31 cellular contexts compared by ENCODE assay signal in the genomic region with DNA sequence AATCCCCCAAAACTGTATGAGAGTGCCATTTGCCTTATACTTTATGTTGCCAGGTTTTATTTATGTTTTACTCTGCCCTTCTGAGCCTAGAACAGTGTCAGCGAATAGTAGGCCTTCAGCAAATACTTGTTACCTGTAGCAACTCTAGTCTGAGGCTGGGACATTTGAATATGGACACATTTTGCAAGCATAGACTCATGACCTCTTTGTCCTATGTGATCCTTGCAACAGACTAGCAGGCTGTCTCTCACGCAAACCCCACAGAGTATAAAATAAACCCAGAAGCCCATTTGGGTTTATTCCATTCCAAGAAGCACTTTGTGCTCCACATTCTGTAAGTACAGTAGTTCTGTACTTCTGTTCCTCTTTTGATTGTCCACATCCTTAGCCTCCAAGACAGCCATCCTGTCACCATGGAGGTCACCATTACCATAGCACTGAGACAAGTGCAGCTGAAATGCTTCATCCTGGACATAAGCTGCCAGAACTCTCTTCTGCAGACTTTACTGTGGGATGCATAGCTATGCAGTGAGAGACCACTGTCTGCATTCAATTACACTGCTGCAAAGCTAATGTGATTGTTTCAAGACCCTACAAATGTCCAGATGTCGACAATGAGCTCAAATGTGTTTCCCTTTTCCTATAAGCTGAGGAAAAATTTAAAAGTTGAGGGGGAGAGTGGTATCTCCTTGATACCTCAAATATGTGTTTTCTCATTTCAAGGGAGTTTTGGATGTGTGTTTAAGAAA.
"Had no signal": no experiment of that assay in that cellular context is flagged by ENCODE, and none has a peak within 500 bp of the region (broad histone marks: within the 10 kb centered on the region; RNA-seq: fewer than 3 reads in every experiment).

No MANE protein-coding gene starts in this region.

- H3K9me3 Mint-ChIP-seq: activated CD4-positive, alpha-beta T cell treated with anti-CD3 and anti-CD28 coated beads, Interleukin-2, amount 10 ng/mL, durations not matched to agents 24 days and 14 days; activated naive CD8-positive, alpha-beta T cell treated with anti-CD3 and anti-CD28 coated beads for 36 hours; brain had no signal

- H3K27me3 ChIP-seq: ascending aorta, breast epithelium, cardiac muscle cell, esophagus muscularis mucosa, foreskin keratinocyte, gastrocnemius medialis, heart left ventricle had no signal

- H3K36me3 ChIP-seq: ascending aorta, breast epithelium, cardiac muscle cell, esophagus muscularis mucosa, gastrocnemius medialis, heart left ventricle had no signal

- H3K4me3 Mint-ChIP-seq: activated CD4-positive, alpha-beta memory T cell treated with anti-CD3 and anti-CD28 coated beads for 36 hours; activated CD4-positive, alpha-beta T cell treated with anti-CD3 and anti-CD28 coated beads for 36 hours; activated CD4-positive, alpha-beta T cell treated with anti-CD3 and anti-CD28 coated beads, Interleukin-2, amount 10 ng/mL, durations not matched to agents 24 days and 14 days; activated naive CD4-positive, alpha-beta T cell treated with anti-CD3 and anti-CD28 coated beads, Interleukin-2, amount 50 U/mL, for 24 hours; activated naive CD8-positive, alpha-beta T cell treated with anti-CD3 and anti-CD28 coated beads for 36 hours; activated naive CD8-positive, alpha-beta T cell treated with anti-CD3 and anti-CD28 coated beads, Interleukin-2, amount 50 U/mL, for 24 hours; activated T-cell treated with anti-CD3 and anti-CD28 coated beads, Interleukin-2, amount 50 U/mL, for 24 hours; activated T-cell treated with anti-CD3 and anti-CD28 coated beads, Interleukin-2, amount 50 U/mL, for 72 hours; brain; dendritic cell treated with granulocyte-macrophage colony-stimulating factor and Interleukin-4, amounts not matched to agents 40 ng/mL and 50 ng/mL, for 4 days had no signal

- H3K27ac Mint-ChIP-seq: activated CD4-positive, alpha-beta memory T cell treated with anti-CD3 and anti-CD28 coated beads for 36 hours; activated CD4-positive, alpha-beta T cell treated with anti-CD3 and anti-CD28 coated beads for 36 hours; activated CD4-positive, alpha-beta T cell treated with anti-CD3 and anti-CD28 coated beads, Interleukin-2, amount 10 ng/mL, durations not matched to agents 24 days and 14 days; activated naive CD4-positive, alpha-beta T cell treated with anti-CD3 and anti-CD28 coated beads, Interleukin-2, amount 50 U/mL, for 24 hours; activated naive CD8-positive, alpha-beta T cell treated with anti-CD3 and anti-CD28 coated beads for 36 hours; activated naive CD8-positive, alpha-beta T cell treated with anti-CD3 and anti-CD28 coated beads, Interleukin-2, amount 50 U/mL, for 24 hours; activated T-cell treated with anti-CD3 and anti-CD28 coated beads, Interleukin-2, amount 50 U/mL, for 24 hours; activated T-cell treated with anti-CD3 and anti-CD28 coated beads, Interleukin-2, amount 50 U/mL, for 72 hours; brain; dendritic cell treated with granulocyte-macrophage colony-stimulating factor and Interleukin-4, amounts not matched to agents 40 ng/mL and 50 ng/mL, for 4 days had no signal

- H3K4me1 Mint-ChIP-seq: activated CD4-positive, alpha-beta T cell treated with anti-CD3 and anti-CD28 coated beads for 36 hours; activated CD4-positive, alpha-beta T cell treated with anti-CD3 and anti-CD28 coated beads, Interleukin-2, amount 10 ng/mL, durations not matched to agents 24 days and 14 days; activated naive CD4-positive, alpha-beta T cell treated with anti-CD3 and anti-CD28 coated beads, Interleukin-2, amount 50 U/mL, for 24 hours; activated naive CD8-positive, alpha-beta T cell treated with anti-CD3 and anti-CD28 coated beads for 36 hours; activated naive CD8-positive, alpha-beta T cell treated with anti-CD3 and anti-CD28 coated beads, Interleukin-2, amount 50 U/mL, for 24 hours; brain had no signal

- H3K9me3 ChIP-seq: ascending aorta, breast epithelium, esophagus muscularis mucosa, gastrocnemius medialis, heart left ventricle had no signal

- H3K36me3 Mint-ChIP-seq: activated CD4-positive, alpha-beta memory T cell treated with anti-CD3 and anti-CD28 coated beads for 36 hours; activated naive CD4-positive, alpha-beta T cell treated with anti-CD3 and anti-CD28 coated beads, Interleukin-2, amount 50 U/mL, for 24 hours; activated naive CD8-positive, alpha-beta T cell treated with anti-CD3 and anti-CD28 coated beads for 36 hours; brain had no signal

- H3K4me3 ChIP-seq: ascending aorta, breast epithelium, cardiac muscle cell, coronary artery, dorsolateral prefrontal cortex, esophagus muscularis mucosa, gastrocnemius medialis, heart left ventricle had no signal

- H3K4me1 ChIP-seq: breast epithelium, esophagus muscularis mucosa, foreskin keratinocyte, gastrocnemius medialis, heart left ventricle had no signal

- ATAC-seq: activated CD4-positive, alpha-beta T cell treated with anti-CD3 and anti-CD28 coated beads for 36 hours; activated naive CD8-positive, alpha-beta T cell treated with anti-CD3 and anti-CD28 coated beads, Interleukin-2, amount 50 U/mL, for 24 hours; activated T-cell treated with anti-CD3 and anti-CD28 coated beads, Interleukin-2, amount 50 U/mL, for 72 hours; foreskin keratinocyte; gastrocnemius medialis had no signal

- H3K27ac ChIP-seq: ascending aorta, breast epithelium, cardiac muscle cell, coronary artery, dorsolateral prefrontal cortex, esophagus muscularis mucosa, foreskin keratinocyte, gastrocnemius medialis, heart left ventricle had no signal

- DNase-seq: activated CD4-positive, alpha-beta memory T cell treated with anti-CD3 and anti-CD28 coated beads for 36 hours; activated CD4-positive, alpha-beta T cell treated with anti-CD3 and anti-CD28 coated beads for 36 hours; activated CD4-positive, alpha-beta T cell treated with anti-CD3 and anti-CD28 coated beads, Interleukin-2, amount 10 ng/mL, durations not matched to agents 24 days and 14 days; activated CD4-positive, CD25-positive, alpha-beta regulatory T cell; activated CD4-positive, CD25-positive, alpha-beta regulatory T cell treated with anti-CD3 and anti-CD28 coated beads, Interleukin-2, amount 50 U/mL, for 72 hours; activated CD8-positive, alpha-beta memory T cell treated with anti-CD3 and anti-CD28 coated beads, Interleukin-2, amount 50 U/mL, for 48 hours; activated gamma-delta T cell; activated naive CD4-positive, alpha-beta T cell treated with Interleukin-2 at 50 U/mL for 16 hours; activated naive CD8-positive, alpha-beta T cell treated with anti-CD3 and anti-CD28 coated beads for 36 hours; activated naive CD8-positive, alpha-beta T cell treated with anti-CD3 and anti-CD28 coated beads, Interleukin-2, amount 50 U/mL, for 24 hours; activated T-cell treated with anti-CD3 and anti-CD28 coated beads for 4 hours; activated T-cell treated with anti-CD3 and anti-CD28 coated beads, Interleukin-2, amount 50 U/mL, for 24 hours; activated T-cell treated with anti-CD3 and anti-CD28 coated beads, Interleukin-2, amount 50 U/mL, for 72 hours; central memory CD4-positive, alpha-beta T cell; cerebellar nuclear complex; dorsolateral prefrontal cortex; effector memory CD4-positive, alpha-beta T cell; erythroblast; foreskin keratinocyte; gastrocnemius medialis; glutamatergic neuron; heart left ventricle; T-helper 2 cell had no signal

- H3K27me3 Mint-ChIP-seq: activated CD4-positive, alpha-beta memory T cell treated with anti-CD3 and anti-CD28 coated beads for 36 hours; activated CD4-positive, alpha-beta T cell treated with anti-CD3 and anti-CD28 coated beads for 36 hours; activated CD4-positive, alpha-beta T cell treated with anti-CD3 and anti-CD28 coated beads, Interleukin-2, amount 10 ng/mL, durations not matched to agents 24 days and 14 days; activated naive CD4-positive, alpha-beta T cell treated with anti-CD3 and anti-CD28 coated beads, Interleukin-2, amount 50 U/mL, for 24 hours; activated naive CD8-positive, alpha-beta T cell treated with anti-CD3 and anti-CD28 coated beads for 36 hours; activated naive CD8-positive, alpha-beta T cell treated with anti-CD3 and anti-CD28 coated beads, Interleukin-2, amount 50 U/mL, for 24 hours; activated T-cell treated with anti-CD3 and anti-CD28 coated beads, Interleukin-2, amount 50 U/mL, for 24 hours; dendritic cell treated with granulocyte-macrophage colony-stimulating factor and Interleukin-4, amounts not matched to agents 40 ng/mL and 50 ng/mL, for 4 days had no signal
